Comparison of ENCODE assay signal across 18 cellular contexts in genomic region chr18:36532394-36532793, GRCh38.
A peak's percentile ranks its signal among the peaks of the same experiment; 100 is the strongest.
DNase-seq lines count a peak whose midpoint lies in the region; ATAC-seq, FAIRE-seq and TF ChIP-seq lines count a peak whose summit lies in the region.
"Had no signal": no experiment of that assay in that cellular context is flagged by ENCODE, and none has a peak within 500 bp of the region (broad histone marks: within the 10 kb centered on the region; RNA-seq: fewer than 3 reads in every experiment).

No MANE protein-coding gene starts in this region.

- no peak overlapping the region for H3K18ac ChIP-seq in IMR-90 (ENCODE audit: low read depth, low read length)

- H3K9me1 ChIP-seq in IMR-90 (ENCODE audit: insufficient read depth, low read length), result peaks cover 4% of the 10 kb centered on the region

- H3K4me3 ChIP-seq in IMR-90 (ENCODE audit: insufficient read depth, low read depth, low read length), result no peak overlapping the region
- H3K4me3 ChIP-seq in small intestine (ENCODE audit: low read depth in 1 of 2, low read length in 2 of 2), result no peak overlapping the region
- H3K4me3 ChIP-seq: SK-N-MC, upper lobe of right lung had no signal

- H2AK9ac ChIP-seq in IMR-90 (replicated peaks; ENCODE audit: low read depth, low read length, poor library complexity), result no peak overlapping the region

- no peak overlapping the region for H2BK20ac ChIP-seq in IMR-90 (ENCODE audit: low read depth, low read length)

- H3K9ac ChIP-seq in IMR-90 (ENCODE audit: low read depth, low read length), result no peak overlapping the region
- H3K9ac ChIP-seq: KMS-11 had no signal

- H3K4me1 ChIP-seq in IMR-90 (ENCODE audit: control insufficient read depth, insufficient read depth, low read length) (0 out of 2 replicates have a peak, but pooled peaks cover 1% of the 10 kb centered on the region), foreskin keratinocyte (peaks cover 9% of the 10 kb centered on the region), small intestine (ENCODE audit: control insufficient read depth in 2 of 2, insufficient read depth in 1 of 2, low read depth in 1 of 2, low read length in 1 of 2) (no peaks in the 10 kb centered on the region)
- H3K4me1 ChIP-seq: upper lobe of right lung had no signal

- peaks cover 12% of the 10 kb centered on the region for H3K4me1 Mint-ChIP-seq in MCF 10A (ENCODE audit: insufficient read depth, unreplicated experiment)
- H3K4me1 Mint-ChIP-seq: activated naive CD8-positive, alpha-beta T cell treated with anti-CD3 and anti-CD28 coated beads for 36 hours had no signal

- H3K9me3 ChIP-seq in IMR-90 (ENCODE audit: control insufficient read depth, insufficient read depth, low read length) (no peaks in the 10 kb centered on the region), small intestine (ENCODE audit: control insufficient read depth, low read depth) (no peaks in the 10 kb centered on the region)
- H3K9me3 ChIP-seq: upper lobe of right lung had no signal

- no peak overlapping the region for H4K8ac ChIP-seq in IMR-90 (ENCODE audit: low read depth in 2 of 2, low read length in 2 of 2)

- H3K9me3 Mint-ChIP-seq in MCF 10A (ENCODE audit: unreplicated experiment), result no peaks in the 10 kb centered on the region
- H3K9me3 Mint-ChIP-seq: activated naive CD8-positive, alpha-beta T cell treated with anti-CD3 and anti-CD28 coated beads for 36 hours; activated T-cell treated with anti-CD3 and anti-CD28 coated beads, Interleukin-2, amount 50 U/mL, for 4 hours; endodermal cell had no signal

- H3K4me2 ChIP-seq in IMR-90 (ENCODE audit: low read depth, low read length), result no peak overlapping the region
- H3K4me2 ChIP-seq: KMS-11 had no signal

- H2BK15ac ChIP-seq in IMR-90 (ENCODE audit: low read depth, low read length), result no peak overlapping the region

- in situ Hi-C loops in IMR-90 (cut with MboI; ENCODE audit: low sequenced_read_pairs), result no loop called here

- H3K36me3 ChIP-seq in IMR-90 (ENCODE audit: control insufficient read depth, insufficient read depth, low read length) (no peaks in the 10 kb centered on the region), small intestine (ENCODE audit: control insufficient read depth in 2 of 2, insufficient read depth in 2 of 2, low read length in 2 of 2) (no peaks in the 10 kb centered on the region)
- H3K36me3 ChIP-seq: upper lobe of right lung had no signal

- no peak overlapping the region for H3K4me3 Mint-ChIP-seq in MCF 10A (ENCODE audit: unreplicated experiment)
- H3K4me3 Mint-ChIP-seq: activated naive CD8-positive, alpha-beta T cell treated with anti-CD3 and anti-CD28 coated beads for 36 hours; activated T-cell treated with anti-CD3 and anti-CD28 coated beads, Interleukin-2, amount 50 U/mL, for 4 hours; endodermal cell had no signal

- CTCF ChIA-PET in IMR-90 (lab: Yijun Ruan, JAX) (interaction anchor here (0.7 kb wide), 1 partner anchor 9 kb away, joined by 3 read pairs; no protein-coding TSS in a partner anchor), MCF 10A (lab: Yijun Ruan, JAX) (no interaction called here), GM10248 (lab: Yijun Ruan, JAX) (no interaction called here)

- no peaks in the 10 kb centered on the region; a peak in 1 of 4 replicates for H3K79me1 ChIP-seq in IMR-90 (ENCODE audit: low read depth in 1 of 2, low read length in 2 of 2)

- H2AFZ ChIP-seq in IMR-90 (replicated peaks; ENCODE audit: low read length, poor library complexity), result no peak overlapping the region

- no peak overlapping the region for H3K14ac ChIP-seq in IMR-90 (replicated peaks; ENCODE audit: low read depth, low read length)

- H3K27me3 ChIP-seq in IMR-90 (ENCODE audit: control insufficient read depth, insufficient read depth, low read length) (no peaks in the 10 kb centered on the region), foreskin keratinocyte (no peaks in the 10 kb centered on the region), small intestine (ENCODE audit: control insufficient read depth in 2 of 2, insufficient read depth in 2 of 2, low read length in 2 of 2) (no peaks in the 10 kb centered on the region)
- H3K27me3 ChIP-seq: upper lobe of right lung had no signal

- peak overlapping the region; percentile 6 for H3K27ac Mint-ChIP-seq in MCF 10A (ENCODE audit: low read depth, unreplicated experiment)
- H3K27ac Mint-ChIP-seq: endodermal cell had no signal

- H3K36me3 Mint-ChIP-seq in MCF 10A (ENCODE audit: insufficient read depth, unreplicated experiment), result no peaks in the 10 kb centered on the region
- H3K36me3 Mint-ChIP-seq: activated naive CD8-positive, alpha-beta T cell treated with anti-CD3 and anti-CD28 coated beads for 36 hours had no signal

- POLR2A ChIA-PET in IMR-90 (lab: Charles Lee; ENCODE audit: unreplicated experiment) (no interaction called here), MCF 10A (lab: Yijun Ruan, JAX) (no interaction called here), GM10248 (lab: Yijun Ruan, JAX) (no interaction called here)

- H4K5ac ChIP-seq in IMR-90 (ENCODE audit: low read depth, low read length), result no peak overlapping the region

- no peak overlapping the region for H3K23ac ChIP-seq in IMR-90 (ENCODE audit: low read depth, low read length)

- H3K27me3 Mint-ChIP-seq in MCF 10A (ENCODE audit: insufficient read depth, unreplicated experiment), result no peaks in the 10 kb centered on the region

- H2BK120ac ChIP-seq in IMR-90 (ENCODE audit: low read depth, low read length), result no peak overlapping the region

- TF ChIP-seq CTCF in IMR-90 (conservative IDR thresholded peaks at IDR 0.05; ENCODE audit: low read depth, low read length) (no peak), MCF 10A (IDR thresholded peaks at IDR 0.05; ENCODE audit: unreplicated experiment) (no peak), foreskin keratinocyte (conservative IDR thresholded peaks at IDR 0.05) (no peak), GM10248 (IDR thresholded peaks at IDR 0.05; ENCODE audit: control extremely low read depth, extremely low read depth, low read depth, missing control alignments) (no peak)

- no peak overlapping the region for H4K91ac ChIP-seq in IMR-90 (ENCODE audit: insufficient read depth, low read depth, low read length)

- no peak overlapping the region for H3K27ac ChIP-seq in IMR-90 (ENCODE audit: insufficient read depth, low read length)
- no peak overlapping the region for H3K27ac ChIP-seq in foreskin keratinocyte
- H3K27ac ChIP-seq in small intestine (ENCODE audit: low read depth in 1 of 2, low read length in 1 of 2), result no peak overlapping the region
- H3K27ac ChIP-seq: HL-60, KMS-11, SK-N-MC, upper lobe of right lung had no signal

- BruUV-seq in IMR-90 (replicated peaks; lab: Mats Ljungman, UMichigan), result no TSS peak
- no TSS peak for BruUV-seq in MCF 10A (replicated peaks; lab: Mats Ljungman, UMichigan)

- TF ChIP-seq POLR2A in IMR-90 (IDR thresholded peaks at IDR 0.05; ENCODE audit: low read depth, low read length), result no peak

- ATAC-seq in IMR-90 (ENCODE audit: low read depth), result no peak; the same call in 1 of the 2 replicates
- peak; percentile 85 for ATAC-seq in foreskin keratinocyte
- no peak for ATAC-seq in HG02884 (IDR thresholded peaks at IDR 0.05; ENCODE audit: unreplicated experiment)
- ATAC-seq: activated T-cell treated with anti-CD3 and anti-CD28 coated beads, Interleukin-2, amount 50 U/mL, for 4 hours; upper lobe of right lung had no signal

- H2BK5ac ChIP-seq in IMR-90 (ENCODE audit: low read depth, low read length, poor library complexity, severe bottlenecking), result no peak overlapping the region

- DNase-seq in AG08396 (ENCODE audit: low spot score), result peak; percentile 27
- DNase-seq in IMR-90, result peak; percentile 69
- DNase-seq in MCF 10A (ENCODE audit: unreplicated experiment), result peak; percentile 71
- peak; percentile 78 to 83 for DNase-seq in foreskin keratinocyte
- no peak for DNase-seq in small intestine
- DNase-seq in NCI-H524 treated with DMSO at 0.1 percent for 48 hours (lab: John Stamatoyannopoulos, UW), result no peak
- DNase-seq in GM10248 (ENCODE audit: extremely low spot score), result no peak
- DNase-seq: activated naive CD8-positive, alpha-beta T cell treated with anti-CD3 and anti-CD28 coated beads for 36 hours; activated T-cell treated with anti-CD3 and anti-CD28 coated beads, Interleukin-2, amount 50 U/mL, for 4 hours; endodermal cell; GF-D8; midbrain; NCI-H1417 treated with DMSO at 0.1 percent for 48 hours; upper lobe of right lung had no signal

- intact Hi-C loops in IMR-90 (cut with micrococcal nuclease) (no loop called here), MCF 10A (cut with micrococcal nuclease) (no loop called here)

- dilution Hi-C loops in IMR-90 (cut with HindIII; ENCODE audit: low sequenced_read_pairs, unreplicated experiment), result no loop called here

- no peak for FAIRE-seq in small intestine (lab: Jason Lieb, UNC)

- TF ChIP-seq RAD21 in IMR-90 (IDR thresholded peaks at IDR 0.05; ENCODE audit: low read length), result no peak

- H4K20me1 ChIP-seq in IMR-90 (ENCODE audit: insufficient read depth, low read length), result no peaks in the 10 kb centered on the region

- no peak overlapping the region for H2AK5ac ChIP-seq in IMR-90 (ENCODE audit: low read depth, low read length)

- no peak overlapping the region for H3K4ac ChIP-seq in IMR-90 (ENCODE audit: low read depth, low read length)

- no peak overlapping the region for H3K56ac ChIP-seq in IMR-90 (ENCODE audit: extremely low read depth, insufficient read depth, low read length)

- WGBS in IMR-90 (ENCODE audit: extremely low coverage in 2 of 2, insufficient read length in 1 of 2), 2 experiments, result no CpG with 5 or more reads among the region's 5 CpGs
- 79 to 85% (median 80%) methylated on average over 5 of the region's 5 CpGs for WGBS in small intestine, 3 donors

TF ChIP-seq in IMR-90, 13 proteins besides CTCF, POLR2A, EP300 and RAD21 (continues in another document):
- TF ChIP-seq CEBPB (IDR thresholded peaks at IDR 0.05; ENCODE audit: low read depth, low read length) (no peak), BHLHE40 (IDR thresholded peaks at IDR 0.05; ENCODE audit: low read depth, low read length) (no peak), MAFK (IDR thresholded peaks at IDR 0.05; ENCODE audit: low read depth, low read length) (no peak), NFE2L2 (IDR thresholded peaks at IDR 0.05; ENCODE audit: low read depth, low read length) (no peak), MAZ (IDR thresholded peaks at IDR 0.05; ENCODE audit: borderline replicate concordance, low read depth, low read length) (no peak), FOS (IDR thresholded peaks at IDR 0.05; ENCODE audit: low read depth, low read length) (no peak), RFX5 (IDR thresholded peaks at IDR 0.05; ENCODE audit: low read depth, low read length) (no peak), SMC3 (IDR thresholded peaks at IDR 0.05; ENCODE audit: low read depth, low read length) (no peak)
- TF ChIP-seq, protein P1, sequence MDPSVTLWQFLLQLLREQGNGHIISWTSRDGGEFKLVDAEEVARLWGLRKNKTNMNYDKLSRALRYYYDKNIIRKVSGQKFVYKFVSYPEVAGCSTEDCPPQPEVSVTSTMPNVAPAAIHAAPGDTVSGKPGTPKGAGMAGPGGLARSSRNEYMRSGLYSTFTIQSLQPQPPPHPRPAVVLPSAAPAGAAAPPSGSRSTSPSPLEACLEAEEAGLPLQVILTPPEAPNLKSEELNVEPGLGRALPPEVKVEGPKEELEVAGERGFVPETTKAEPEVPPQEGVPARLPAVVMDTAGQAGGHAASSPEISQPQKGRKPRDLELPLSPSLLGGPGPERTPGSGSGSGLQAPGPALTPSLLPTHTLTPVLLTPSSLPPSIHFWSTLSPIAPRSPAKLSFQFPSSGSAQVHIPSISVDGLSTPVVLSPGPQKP (IDR thresholded peaks at IDR 0.05; ENCODE audit: borderline replicate concordance, low read depth, low read length), result no peak

Comparison
In these comparisons a context has a peak if more than half of its experiments do, and no peak if none do; other contexts are left out.
1. DNase-seq: peak in AG08396 (single experiment), IMR-90 (single experiment), MCF 10A (single experiment) and foreskin keratinocyte (2 of 2); none in small intestine (single experiment), NCI-H524 treated with DMSO at 0.1 percent for 48 hours (single experiment) and GM10248 (single experiment).